Comparison of ENCODE assay signal across 23 cellular contexts in genomic region chr5:134964359-134965270, GRCh38. TPM values are rescaled to one million over a fixed set of nuclear protein-coding genes. Genes with fewer than 3 reads are reported as not detected.
DNase-seq lines count a peak whose midpoint lies in the region; ATAC-seq, FAIRE-seq and TF ChIP-seq lines count a peak whose summit lies in the region.
"Had no signal": no experiment of that assay in that cellular context is flagged by ENCODE, and none has a peak within 500 bp of the region (broad histone marks: within the 10 kb centered on the region; RNA-seq: fewer than 3 reads in every experiment).

No MANE protein-coding gene starts in this region.

- H3K36me3 ChIP-seq in HepG2 (replicated peaks in 1 of 2; ENCODE audit: control insufficient read depth in 1 of 2, insufficient read depth in 2 of 2, low read length in 2 of 2), result peaks cover 0 to 7% of the 10 kb centered on the region in 2 experiments; a peak in 2 of 5 replicates
- peaks cover 0 to 7% (median 4%) of the 10 kb centered on the region in 4 donors for H3K36me3 ChIP-seq in right lobe of liver
- H3K36me3 ChIP-seq in gastroesophageal sphincter, result peaks cover 0 to 56% of the 10 kb centered on the region in 2 donors
- H3K36me3 ChIP-seq in kidney (ENCODE audit: control insufficient read depth in 1 of 2, insufficient read depth in 2 of 2, low read length in 2 of 2), result peaks cover 3 to 14% of the 10 kb centered on the region in 2 donors

- intact Hi-C loops in HepG2 (cut with micrococcal nuclease; ENCODE audit: unreplicated experiment), result loop anchor here (2.0 to 5.0 kb wide), 2 partner anchors 42 to 68 kb away; partner anchors contain the start of gene PITX1
- intact Hi-C loops in right lobe of liver (cut with DNase I), result no loop called here
- intact Hi-C loops in kidney (cut with DNase I), result no loop called here

- TF ChIP-seq CTCF in HepG2 (CRISPR knock-in tag; IDR thresholded peaks at IDR 0.05) (no peak), right lobe of liver (IDR thresholded peaks at IDR 0.05) (no peak), gastroesophageal sphincter (IDR thresholded peaks at IDR 0.05) (no peak), kidney (IDR thresholded peaks at IDR 0.05; ENCODE audit: borderline replicate concordance, extremely low read depth, insufficient read depth) (no peak)

- H3K9ac ChIP-seq in HepG2 (ENCODE audit: insufficient read depth, low read depth, low read length) (no peak overlapping the region; the same call in 1 of the 2 replicates), kidney (ENCODE audit: low read length in 2 of 2) (no peak overlapping the region)

- peak overlapping the region; percentile 71 for H3K4me2 ChIP-seq in HepG2 (ENCODE audit: low read depth, low read length)

- TF ChIP-seq EP300 in HepG2 (IDR thresholded peaks at IDR 0.05; ENCODE audit: low read depth in 2 of 2, low read length in 2 of 2) (peak in 1 of 2 experiments; percentile 91; a peak in 2 of 4 replicates), HepG2 (CRISPR knock-in tag; IDR thresholded peaks at IDR 0.05; ENCODE audit: borderline replicate concordance) (peak; percentile 64; the same call in 1 of the 2 replicates), gastroesophageal sphincter (IDR thresholded peaks at IDR 0.05) (no peak)

- in situ Hi-C loops in HepG2 (cut with HindIII; ENCODE audit: extremely low pct_ligation_motif_present, low pct_unique_long_range_greater_than_20kb), result no loop called here

- H3K36me3 Mint-ChIP-seq in T-helper 1 cell treated with Interleukin-12 subunit alpha and Interleukin-12 subunit beta and Interleukin-4 antibody, amounts not matched to agents 30 μg/mL and 1 μg/mL, for 36 hours (ENCODE audit: low read depth), result peaks cover 11% of the 10 kb centered on the region
- peaks cover 19% of the 10 kb centered on the region for H3K36me3 Mint-ChIP-seq in activated naive CD8-positive, alpha-beta T cell

- WGBS in HepG2 (ENCODE audit: low lambda C conversion rate), result 5% methylated on average over 12 of the region's 12 CpGs
- WGBS in right lobe of liver (ENCODE audit: insufficient coverage, low coverage, low lambda C conversion rate, missing lambda C conversion rate), result 73% methylated on average over 11 of the region's 12 CpGs
- 80 to 86% methylated on average over 9 to 11 of the region's 12 CpGs for WGBS in gastroesophageal sphincter (ENCODE audit: low coverage in 1 of 2), 2 donors

- no peaks in the 10 kb centered on the region for H4K20me1 ChIP-seq in HepG2 (ENCODE audit: insufficient read depth, low read length)

- no peak for TF ChIP-seq RAD21 in HepG2 (CRISPR knock-in tag; IDR thresholded peaks at IDR 0.05)

- no peaks in the 10 kb centered on the region for H3K79me2 ChIP-seq in HepG2 (ENCODE audit: insufficient read depth, low read length)

- H3K4me3 ChIP-seq in HepG2 (replicated peaks in 1 of 3; ENCODE audit: insufficient read depth in 1 of 3, low read depth in 2 of 3, low read length in 3 of 3), result peak overlapping the region in 2 of 3 experiments; percentile 10 to 35; a peak in 3 of 6 replicates
- no peak overlapping the region for H3K4me3 ChIP-seq in right lobe of liver
- H3K4me3 ChIP-seq in gastroesophageal sphincter, result no peak overlapping the region
- no peak overlapping the region for H3K4me3 ChIP-seq in kidney (ENCODE audit: low read length in 2 of 2)
- H3K4me3 ChIP-seq: esophagus squamous epithelium had no signal

- H3K27ac Mint-ChIP-seq in T-helper 1 cell treated with Interleukin-12 subunit alpha and Interleukin-12 subunit beta and Interleukin-4 antibody, amounts not matched to agents 30 μg/mL and 1 μg/mL, for 36 hours, result peak overlapping the region; percentile 71
- peak overlapping the region; percentile 85 for H3K27ac Mint-ChIP-seq in activated naive CD8-positive, alpha-beta T cell
- H3K27ac Mint-ChIP-seq: nephron, type B pancreatic cell had no signal

- CTCF ChIA-PET in HepG2 (lab: Yijun Ruan, JAX; ENCODE audit: low intra/inter-chr PET ratio, low total read pairs), result no interaction called here

- ATAC-seq in HepG2, result peak; percentile 83
- no peak for ATAC-seq in right lobe of liver
- peak; percentile 85 for ATAC-seq in stimulated activated naive CD8-positive, alpha-beta T cell treated with anti-CD3 and anti-CD28 coated beads, Interleukin-15, Interleukin-2, amounts not matched to agents 100 U/mL and 50 U/mL, for 24 hours
- no peak for ATAC-seq in gastroesophageal sphincter
- no peak for ATAC-seq in HG03378 (IDR thresholded peaks at IDR 0.05; ENCODE audit: unreplicated experiment)

- DNase-seq in HepG2 (ENCODE audit: low spot score) (peak; percentile 92), right lobe of liver (no peak), kidney (no peak)
- no peak for DNase-seq in stimulated activated naive CD8-positive, alpha-beta T cell treated with anti-CD3 and anti-CD28 coated beads, Interleukin-15, Interleukin-2, amounts not matched to agents 100 U/mL and 50 U/mL, for 24 hours
- DNase-seq: activated gamma-delta T cell treated with Interleukin-2 at 50 U/mL for 16 hours; DMS79; effector memory CD4-positive, alpha-beta T cell; esophagus squamous epithelium; Karpas-422; mesendoderm; NCI-H187 treated with DMSO at 0.1 percent for 48 hours; NCI-H226; NCI-H82; OCI-M1; Right ventricle myocardium superior had no signal

- peak overlapping the region; percentile 65 for H3K27ac ChIP-seq in HepG2 (ENCODE audit: extremely low read length, insufficient read depth, low read length)
- no peak overlapping the region for H3K27ac ChIP-seq in right lobe of liver
- no peak overlapping the region for H3K27ac ChIP-seq in gastroesophageal sphincter
- H3K27ac ChIP-seq in kidney (ENCODE audit: low read depth in 2 of 2, low read length in 2 of 2), result no peak overlapping the region
- H3K27ac ChIP-seq: esophagus squamous epithelium had no signal

- H3K4me1 ChIP-seq in HepG2 (ENCODE audit: insufficient read depth, low read length), result peaks cover 35% of the 10 kb centered on the region
- H3K4me1 ChIP-seq in right lobe of liver, result no peaks in the 10 kb centered on the region
- no peaks in the 10 kb centered on the region for H3K4me1 ChIP-seq in gastroesophageal sphincter
- H3K4me1 ChIP-seq in kidney (ENCODE audit: control insufficient read depth in 1 of 2, insufficient read depth in 1 of 2, low read depth in 1 of 2, low read length in 2 of 2), result no peaks in the 10 kb centered on the region

- H2AFZ ChIP-seq in HepG2 (ENCODE audit: low read length), result no peak overlapping the region

- H3K4me1 Mint-ChIP-seq in T-helper 1 cell treated with Interleukin-12 subunit alpha and Interleukin-12 subunit beta and Interleukin-4 antibody, amounts not matched to agents 30 μg/mL and 1 μg/mL, for 36 hours (ENCODE audit: low read depth), result peaks cover 17% of the 10 kb centered on the region
- peaks cover 26% of the 10 kb centered on the region for H3K4me1 Mint-ChIP-seq in activated naive CD8-positive, alpha-beta T cell (ENCODE audit: low read depth)
- H3K4me1 Mint-ChIP-seq: nephron had no signal

- BruUV-seq in HepG2 (replicated peaks; lab: Mats Ljungman, UMichigan), result no TSS peak

- H3K27me3 ChIP-seq in HepG2 (ENCODE audit: control insufficient read depth in 1 of 2, insufficient read depth in 2 of 2, low read length in 2 of 2), result no peaks in the 10 kb centered on the region
- no peaks in the 10 kb centered on the region for H3K27me3 ChIP-seq in right lobe of liver
- no peaks in the 10 kb centered on the region for H3K27me3 ChIP-seq in gastroesophageal sphincter
- H3K27me3 ChIP-seq: esophagus squamous epithelium had no signal

- POLR2A ChIA-PET in HepG2 (lab: Yijun Ruan, JAX), result interaction anchor here (1.0 to 2.5 kb wide), 11 partner anchors 9 to 192 kb away, joined by 3 to 22 read pairs (median 4); partner anchors contain the start of genes PCBD2 and TXNDC15

- no peaks in the 10 kb centered on the region for H3K9me3 Mint-ChIP-seq in T-helper 1 cell treated with Interleukin-12 subunit alpha and Interleukin-12 subunit beta and Interleukin-4 antibody, amounts not matched to agents 30 μg/mL and 1 μg/mL, for 36 hours
- H3K9me3 Mint-ChIP-seq in activated naive CD8-positive, alpha-beta T cell (ENCODE audit: low read depth), result no peaks in the 10 kb centered on the region
- H3K9me3 Mint-ChIP-seq: nephron, type B pancreatic cell had no signal

- FAIRE-seq in HepG2 (lab: Jason Lieb, UNC), result peak; percentile 85
- no peak for FAIRE-seq in kidney (lab: Jason Lieb, UNC)
- FAIRE-seq: GM12892, H1 had no signal

- H3K9me3 ChIP-seq in HepG2 (ENCODE audit: low read length) (no peaks in the 10 kb centered on the region), right lobe of liver (no peaks in the 10 kb centered on the region), gastroesophageal sphincter (no peaks in the 10 kb centered on the region), kidney (ENCODE audit: control insufficient read depth in 1 of 2, low read length in 2 of 2) (no peaks in the 10 kb centered on the region)
- H3K9me3 ChIP-seq: esophagus squamous epithelium had no signal

- no peaks in the 10 kb centered on the region for H3K27me3 Mint-ChIP-seq in T-helper 1 cell treated with Interleukin-12 subunit alpha and Interleukin-12 subunit beta and Interleukin-4 antibody, amounts not matched to agents 30 μg/mL and 1 μg/mL, for 36 hours (ENCODE audit: low read depth)
- no peaks in the 10 kb centered on the region for H3K27me3 Mint-ChIP-seq in activated naive CD8-positive, alpha-beta T cell
- H3K27me3 Mint-ChIP-seq: type B pancreatic cell had no signal

- H3K4me3 Mint-ChIP-seq in T-helper 1 cell treated with Interleukin-12 subunit alpha and Interleukin-12 subunit beta and Interleukin-4 antibody, amounts not matched to agents 30 μg/mL and 1 μg/mL, for 36 hours, result peak overlapping the region; percentile 21
- peak overlapping the region; percentile 55 for H3K4me3 Mint-ChIP-seq in activated naive CD8-positive, alpha-beta T cell
- H3K4me3 Mint-ChIP-seq: nephron, type B pancreatic cell had no signal

- TF ChIP-seq POLR2A in HepG2 (IDR thresholded peaks at IDR 0.05; ENCODE audit: insufficient read depth in 1 of 2, low read depth in 2 of 2, low read length in 2 of 2) (no peak), right lobe of liver (IDR thresholded peaks at IDR 0.05) (no peak), gastroesophageal sphincter (IDR thresholded peaks at IDR 0.05) (no peak)

RNA-seq across cellular contexts. Expression of gene CATSPER3, which starts 3.1 kb away (rescaled TPM):
- total RNA-seq in HepG2 (2016; rRNA removed; fragmentation: Illumina TruSeq; extraction: Trizol) (0.14 and 0.33 TPM in 2 replicates), right lobe of liver (1 to 10 TPM in 1 of 6 experiments, under 1 TPM in 3, not detected in 2; 0.29 to 1.1 (median 0.81) TPM), gastroesophageal sphincter (under 1 TPM in 2 of 4 donors, not detected in 2; 0.62 to 0.78 TPM), kidney (1.4 TPM)
- total RNA-seq in HepG2 (2016; cell fraction: cytosol; rRNA removed; fragmentation: Illumina TruSeq; extraction: Trizol; ENCODE audit: low read depth), result 0.30 TPM in 1 of 2 replicates, not detected in the other
- total RNA-seq in HepG2 (2016; cell fraction: insoluble cytoplasmic fraction; rRNA removed; fragmentation: Illumina TruSeq; extraction: Trizol), result 0.24 and 0.36 TPM in 2 replicates
- total RNA-seq in HepG2 (2016; cell fraction: membrane; rRNA removed; fragmentation: Illumina TruSeq; extraction: Trizol), result 0.28 and 0.37 TPM in 2 replicates
- total RNA-seq in HepG2 (2016; cell fraction: nucleus; rRNA removed; fragmentation: Illumina TruSeq; extraction: Trizol), result 0.47 and 0.81 TPM in 2 replicates
- polyA plus RNA-seq in HepG2 (2011; rRNA removed) (0.33 and 0.37 TPM in 2 replicates), kidney (ENCODE audit: insufficient read depth, low read depth, low replicate concordance) (1.4 TPM)
- polyA plus RNA-seq in HepG2 (2011; cell fraction: cytosol; rRNA removed), result 0.40 TPM in 2 replicates
- 0.66 and 0.99 TPM in 2 replicates for polyA plus RNA-seq in HepG2 (2011; cell fraction: nucleus; rRNA removed)
- polyA plus RNA-seq in HepG2 (2012), result 0.15 and 0.23 TPM in 2 replicates
- polyA plus RNA-seq in HepG2 (2016; cell fraction: cytosol; fragmentation: Illumina TruSeq; extraction: Trizol; ENCODE audit: low read depth), result 0.32 and 0.54 TPM in 2 replicates
- polyA plus RNA-seq in HepG2 (2016; cell fraction: insoluble cytoplasmic fraction; fragmentation: Illumina TruSeq; extraction: Trizol; ENCODE audit: low read depth), result 0.24 TPM in 1 of 2 replicates, not detected in the other
- 0.35 and 0.48 TPM in 2 replicates for polyA plus RNA-seq in HepG2 (2016; cell fraction: membrane; fragmentation: Illumina TruSeq; extraction: Trizol; ENCODE audit: low read depth)
- polyA plus RNA-seq in HepG2 (2016; cell fraction: nucleus; fragmentation: Illumina TruSeq; extraction: Trizol; ENCODE audit: insufficient read depth, low read depth), result 0.97 and 1.7 TPM in 2 replicates
- polyA minus RNA-seq in HepG2 (2011; rRNA and poly(A)+ RNA removed; ENCODE audit: low replicate concordance), result 1.1 and 3.6 TPM in 2 replicates
- polyA minus RNA-seq in HepG2 (2011; cell fraction: cytosol; rRNA and poly(A)+ RNA removed), result not detected in 2 replicates
- polyA minus RNA-seq in HepG2 (2011; cell fraction: nucleus; rRNA and poly(A)+ RNA removed), result 0.90 and 1.1 TPM in 2 replicates
- total RNA-seq: H1 had no signal

RNA-seq across cellular contexts. Expression of gene PCBD2, which starts 59.7 kb away (rescaled TPM):
- total RNA-seq in HepG2 (2016; rRNA removed; fragmentation: Illumina TruSeq; extraction: Trizol) (12.0 and 12.3 TPM in 2 replicates), right lobe of liver (10 to 100 TPM in 4 of 6 experiments, 1 to 10 TPM in 2; 4.9 to 11.9 (median 10.8) TPM), gastroesophageal sphincter (10 to 100 TPM in 2 of 4 donors, 1 to 10 TPM in 2; 8.3 to 10.8 (median 9.5) TPM), kidney (19.2 TPM)
- 7.1 and 9.2 TPM in 2 replicates for total RNA-seq in HepG2 (2016; cell fraction: cytosol; rRNA removed; fragmentation: Illumina TruSeq; extraction: Trizol; ENCODE audit: low read depth)
- total RNA-seq in HepG2 (2016; cell fraction: insoluble cytoplasmic fraction; rRNA removed; fragmentation: Illumina TruSeq; extraction: Trizol), result 11.0 and 11.8 TPM in 2 replicates
- total RNA-seq in HepG2 (2016; cell fraction: membrane; rRNA removed; fragmentation: Illumina TruSeq; extraction: Trizol), result 10.6 and 11.8 TPM in 2 replicates
- total RNA-seq in HepG2 (2016; cell fraction: nucleus; rRNA removed; fragmentation: Illumina TruSeq; extraction: Trizol), result 9.6 and 10.0 TPM in 2 replicates
- polyA plus RNA-seq in HepG2 (2011; rRNA removed) (4.1 and 5.5 TPM in 2 replicates), kidney (ENCODE audit: insufficient read depth, low read depth, low replicate concordance) (8.4 TPM)
- 3.9 and 4.1 TPM in 2 replicates for polyA plus RNA-seq in HepG2 (2011; cell fraction: cytosol; rRNA removed)
- polyA plus RNA-seq in HepG2 (2011; cell fraction: nucleus; rRNA removed), result 4.0 and 4.1 TPM in 2 replicates
- 3.2 and 4.6 TPM in 2 replicates for polyA plus RNA-seq in HepG2 (2012)
- 8.6 and 11.4 TPM in 2 replicates for polyA plus RNA-seq in HepG2 (2016; cell fraction: cytosol; fragmentation: Illumina TruSeq; extraction: Trizol; ENCODE audit: low read depth)
- polyA plus RNA-seq in HepG2 (2016; cell fraction: insoluble cytoplasmic fraction; fragmentation: Illumina TruSeq; extraction: Trizol; ENCODE audit: low read depth), result 10.4 and 11.3 TPM in 2 replicates
- polyA plus RNA-seq in HepG2 (2016; cell fraction: membrane; fragmentation: Illumina TruSeq; extraction: Trizol; ENCODE audit: low read depth), result 8.8 and 9.2 TPM in 2 replicates
- polyA plus RNA-seq in HepG2 (2016; cell fraction: nucleus; fragmentation: Illumina TruSeq; extraction: Trizol; ENCODE audit: insufficient read depth, low read depth), result 16.0 and 16.6 TPM in 2 replicates
- 2.3 and 4.8 TPM in 2 replicates for polyA minus RNA-seq in HepG2 (2011; rRNA and poly(A)+ RNA removed; ENCODE audit: low replicate concordance)
- polyA minus RNA-seq in HepG2 (2011; cell fraction: cytosol; rRNA and poly(A)+ RNA removed), result 2.8 and 3.4 TPM in 2 replicates
- polyA minus RNA-seq in HepG2 (2011; cell fraction: nucleus; rRNA and poly(A)+ RNA removed), result 5.0 and 8.0 TPM in 2 replicates

Comparison
In these comparisons a context has a peak if more than half of its experiments do, and no peak if none do; other contexts are left out.
1. ATAC-seq: peak in HepG2 (single experiment) and stimulated activated naive CD8-positive, alpha-beta T cell treated with anti-CD3 and anti-CD28 coated beads, Interleukin-15, Interleukin-2, amounts not matched to agents 100 U/mL and 50 U/mL, for 24 hours (single experiment); none in right lobe of liver (0 of 4), gastroesophageal sphincter (single experiment) and HG03378 (single experiment).
2. H3K4me3 ChIP-seq: peak in HepG2 (2 of 3); none in right lobe of liver (0 of 3), gastroesophageal sphincter (0 of 2) and kidney (0 of 2).